ENCODE assay signal across 15 cellular contexts in the genomic region with DNA sequence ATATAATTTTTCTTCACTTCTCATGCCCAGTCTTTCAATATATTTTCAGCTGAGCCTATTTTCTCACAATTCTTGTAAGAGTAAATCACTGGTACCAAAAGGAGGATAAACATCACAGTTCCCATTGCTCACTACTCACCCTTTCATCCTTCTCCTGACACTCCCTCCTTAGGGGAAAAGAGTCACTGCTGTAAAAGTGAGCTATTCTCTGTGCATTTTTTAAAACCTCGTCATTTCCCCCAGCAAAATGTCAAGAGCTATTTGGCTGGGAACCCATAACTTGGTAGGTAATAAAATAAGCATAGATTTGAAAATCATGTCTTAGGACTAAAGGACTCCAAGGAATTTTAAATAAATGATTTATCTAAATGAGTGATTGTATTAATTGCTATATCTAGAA.
DNase-seq lines count a peak whose midpoint lies in the region; TF ChIP-seq lines count a peak whose summit lies in the region.
"Had no signal": no experiment of that assay in that cellular context is flagged by ENCODE, and none has a peak within 500 bp of the region (broad histone marks: within the 10 kb centered on the region; RNA-seq: fewer than 3 reads in every experiment).

No MANE protein-coding gene starts in this region.

- no peak overlapping the region for H3K4me3 ChIP-seq in fibroblast of pulmonary artery (replicated peaks; ENCODE audit: low read depth, low read length)
- no peak overlapping the region for H3K4me3 ChIP-seq in HAP-1
- H3K4me3 ChIP-seq: GM12878 had no signal

- in situ Hi-C loops in HAP-1 (cut with MboI; ENCODE audit: low sequenced_read_pairs), result no loop called here

- no peaks in the 10 kb centered on the region for H3K4me1 ChIP-seq in HAP-1
- H3K4me1 ChIP-seq: BE2C had no signal

- H3K36me3 ChIP-seq in HAP-1 (replicated peaks), result no peaks in the 10 kb centered on the region
- H3K36me3 ChIP-seq: BE2C had no signal

- TF ChIP-seq CTCF in fibroblast of pulmonary artery (IDR thresholded peaks at IDR 0.05; ENCODE audit: low read length, missing control alignments), result no peak

- DNase-seq in EH (ENCODE audit: low read depth), result peak; percentile 61
- peak; percentile 69 for DNase-seq in HT1080 (ENCODE audit: low read depth)
- DNase-seq in fibroblast of pulmonary artery (ENCODE audit: low read depth), result peak; percentile 44
- DNase-seq in stromal cell of bone marrow (ENCODE audit: low read depth), result peak; percentile 9
- DNase-seq in activated CD4-positive, CD25-positive, alpha-beta regulatory T cell treated with anti-CD3 and anti-CD28 coated beads, Interleukin-2, amount 50 U/mL, for 72 hours, result no peak
- no peak for DNase-seq in stimulated activated CD4-positive, alpha-beta T cell treated with anti-CD3 and anti-CD28 coated beads, Interleukin-2, amount 100 ng/mL, for 24 hours
- DNase-seq in HAP-1 (ENCODE audit: low spot score in 2 of 2), result no peak
- DNase-seq: BE2C; CD4-positive, alpha-beta T cell; DMS153; DMS79; H9; Karpas-422; KBM-7 had no signal

- H3K9me3 ChIP-seq in HAP-1, result no peaks in the 10 kb centered on the region
- H3K9me3 ChIP-seq: BE2C had no signal

- H3K27me3 ChIP-seq in HAP-1 (ENCODE audit: low read depth), result no peaks in the 10 kb centered on the region
- H3K27me3 ChIP-seq: BE2C had no signal

Comparison
In these comparisons a context has a peak if more than half of its experiments do, and no peak if none do; other contexts are left out.
1. DNase-seq: peak in EH (single experiment), HT1080 (single experiment), fibroblast of pulmonary artery (single experiment) and stromal cell of bone marrow (single experiment); none in activated CD4-positive, CD25-positive, alpha-beta regulatory T cell treated with anti-CD3 and anti-CD28 coated beads, Interleukin-2, amount 50 U/mL, for 72 hours (single experiment), stimulated activated CD4-positive, alpha-beta T cell treated with anti-CD3 and anti-CD28 coated beads, Interleukin-2, amount 100 ng/mL, for 24 hours (0 of 2) and HAP-1 (0 of 2).